Comparison of ENCODE assay signal across 8 cellular contexts in genomic region chr22:19178065-19178658, GRCh38. TPM values are rescaled to one million over a fixed set of nuclear protein-coding genes. Genes with fewer than 3 reads are reported as not detected.
DNase-seq lines count a peak whose midpoint lies in the region; ATAC-seq and TF ChIP-seq lines count a peak whose summit lies in the region.

No MANE protein-coding gene starts in this region.

- ATAC-seq in HG02623 (IDR thresholded peaks at IDR 0.05; ENCODE audit: unreplicated experiment), result peak; percentile 31
- ATAC-seq in heart left ventricle, result peak in 2 of 4 donors; percentile 6 to 19

- intact Hi-C loops in heart left ventricle (cut with DNase I) (loop anchor here in 3 of 10 donors (5.0 kb wide), 4 partner anchors 36 to 299 kb away; partner anchors contain the start of genes CDC45 (in 2 of the 3), UFD1 (in 2 of the 3), ESS2 (in 1 of the 3) and HIRA (in 1 of the 3)), prostate gland (cut with DNase I) (loop anchor here (5.0 kb wide), 1 partner anchor 114 kb away; the partner anchor contains the start of gene CLTCL1)

- no peaks in the 10 kb centered on the region for H3K9me3 ChIP-seq in heart left ventricle
- no peaks in the 10 kb centered on the region for H3K9me3 ChIP-seq in prostate gland

- H3K4me3 ChIP-seq in heart left ventricle (peak overlapping the region; percentile 77 to 99 (median 88)), prostate gland (peak overlapping the region; percentile 92 to 93)

- H3K36me3 ChIP-seq in heart left ventricle (peaks cover 0 to 4% (median 0%) of the 10 kb centered on the region in 9 donors), prostate gland (no peaks in the 10 kb centered on the region)

- TF ChIP-seq CTCF in heart left ventricle (IDR thresholded peaks at IDR 0.05), result no peak
- no peak for TF ChIP-seq CTCF in prostate gland (IDR thresholded peaks at IDR 0.05)

- peak overlapping the region; percentile 74 to 92 (median 86) for H3K27ac ChIP-seq in heart left ventricle
- peak overlapping the region; percentile 90 to 97 for H3K27ac ChIP-seq in prostate gland

- TF ChIP-seq POLR2A in heart left ventricle (IDR thresholded peaks at IDR 0.05) (no peak), prostate gland (IDR thresholded peaks at IDR 0.05) (no peak)

- no peaks in the 10 kb centered on the region for H3K27me3 ChIP-seq in heart left ventricle
- no peaks in the 10 kb centered on the region for H3K27me3 ChIP-seq in prostate gland (replicated peaks; ENCODE audit: insufficient read depth)

- H3K4me1 ChIP-seq in heart left ventricle (peaks cover 8 to 54% (median 38%) of the 10 kb centered on the region in 12 donors), prostate gland (replicated peaks) (peaks cover 12% of the 10 kb centered on the region)

- 0 to 1% (median 0%) methylated on average over 8 to 80 of the region's 80 CpGs for WGBS in heart left ventricle, 4 donors
- 0% methylated on average over 49 of the region's 80 CpGs for WGBS in prostate gland

- DNase-seq in NCI-H2196 (lab: John Stamatoyannopoulos, UW; ENCODE audit: unreplicated experiment) (peak; percentile 61), NCI-H2196 treated with DMSO at 0.1 percent for 48 hours (lab: John Stamatoyannopoulos, UW; ENCODE audit: unreplicated experiment) (no peak), NCI-H748 treated with DMSO at 0.1 percent for 48 hours (lab: John Stamatoyannopoulos, UW) (peak; percentile 32), heart left ventricle (peak; percentile 56 to 75 (median 61)), prostate gland (ENCODE audit: low spot score) (no peak), NCI-H1694 (lab: John Stamatoyannopoulos, UW) (no peak)
- DNase-seq in activated naive CD4-positive, alpha-beta T cell treated with anti-CD3 and anti-CD28 coated beads, Interleukin-2, amount 50 U/mL, for 16 hours, result peak; percentile 66

RNA-seq across cellular contexts. Expression of gene SLC25A1, which starts 0.4 kb away (rescaled TPM):
- total RNA-seq in heart left ventricle (10 to 100 TPM; 16.1 to 35.8 (median 24.6) TPM), prostate gland (100 to 1,000 TPM in 1 of 2 donors, 10 to 100 TPM in 1; 79.1 to 113 TPM)
- polyA plus RNA-seq in heart left ventricle, result 10 to 100 TPM; 28.4 to 28.8 TPM

RNA-seq across cellular contexts. Expression of gene GSC2, which starts 28.1 kb away (rescaled TPM):
- not detected for total RNA-seq in heart left ventricle
- not detected for polyA plus RNA-seq in heart left ventricle
- total RNA-seq in prostate gland, result 10 to 100 TPM in 1 of 2 donors, not detected in 1; 11.9 TPM

RNA-seq across cellular contexts. Expression of gene ESS2, which starts 33.7 kb away (rescaled TPM):
- 10 to 100 TPM in 4 of 9 donors, 1 to 10 TPM in 5; 7.8 to 14.4 (median 9.6) TPM for total RNA-seq in heart left ventricle
- 10 to 100 TPM; 11.2 to 14.7 TPM for polyA plus RNA-seq in heart left ventricle
- 10 to 100 TPM; 19.4 to 21.2 TPM for total RNA-seq in prostate gland

RNA-seq across cellular contexts. Expression of gene TSSK2, which starts 47.1 kb away (rescaled TPM):
- under 1 TPM in 1 of 9 donors, not detected in 8; 0.12 TPM for total RNA-seq in heart left ventricle
- under 1 TPM; 0.04 to 0.19 TPM for polyA plus RNA-seq in heart left ventricle
- 1 to 10 TPM in 1 of 2 donors, not detected in 1; 8.0 TPM for total RNA-seq in prostate gland

RNA-seq across cellular contexts. Expression of gene DGCR2, which starts 56.0 kb away (rescaled TPM):
- total RNA-seq in heart left ventricle (10 to 100 TPM; 36.1 to 53.3 (median 41.2) TPM), prostate gland (100 to 1,000 TPM in 1 of 2 donors, 10 to 100 TPM in 1; 94.3 to 107 TPM)
- 10 to 100 TPM; 26.0 to 51.5 TPM for polyA plus RNA-seq in heart left ventricle

Comparison
In these comparisons a context has a peak if more than half of its experiments do, and no peak if none do; other contexts are left out.
1. DNase-seq: peak in NCI-H2196 (single experiment), NCI-H748 treated with DMSO at 0.1 percent for 48 hours (single experiment), activated naive CD4-positive, alpha-beta T cell treated with anti-CD3 and anti-CD28 coated beads, Interleukin-2, amount 50 U/mL, for 16 hours (single experiment) and heart left ventricle (5 of 5); none in NCI-H2196 treated with DMSO at 0.1 percent for 48 hours (single experiment), prostate gland (single experiment) and NCI-H1694 (single experiment).